ENCODE assay signal across 1 cellular context in the genomic region with DNA sequence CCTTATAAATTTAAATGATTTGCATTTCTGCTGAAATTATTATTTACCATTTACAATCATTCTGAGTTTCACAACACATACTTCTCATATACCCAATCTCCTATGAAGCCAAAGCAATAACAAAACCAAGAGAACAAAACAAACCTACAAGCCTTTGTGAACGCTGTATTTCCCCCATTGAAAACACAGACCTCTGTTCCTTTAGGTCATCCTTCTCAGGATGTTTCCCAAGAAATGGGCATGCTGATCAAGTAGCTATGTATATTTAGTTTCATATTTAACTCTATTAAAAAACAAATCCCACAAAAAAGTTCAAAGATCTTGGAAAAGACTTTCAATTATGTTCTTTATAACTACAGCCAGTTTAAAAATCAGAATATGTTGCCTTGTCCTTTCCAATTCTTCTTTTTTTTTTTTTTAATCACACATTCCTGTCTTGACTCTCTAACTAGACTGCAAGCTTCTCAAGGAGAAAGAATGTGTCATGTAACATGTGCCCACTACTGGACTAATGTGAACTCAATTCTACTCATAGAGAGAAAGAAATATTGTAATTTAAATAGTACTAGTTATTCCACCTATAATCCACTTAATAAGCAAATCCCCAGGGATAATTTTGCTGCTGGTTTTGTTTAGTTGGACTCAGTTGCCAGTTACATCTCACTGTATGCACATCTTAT.
TF ChIP-seq lines count a peak whose summit lies in the region.

No MANE protein-coding gene starts in this region.

TF ChIP-seq in HepG2, 621 proteins besides CTCF, POLR2A, EP300 and RAD21 (continued from another document):
- TF ChIP-seq, protein P1, sequence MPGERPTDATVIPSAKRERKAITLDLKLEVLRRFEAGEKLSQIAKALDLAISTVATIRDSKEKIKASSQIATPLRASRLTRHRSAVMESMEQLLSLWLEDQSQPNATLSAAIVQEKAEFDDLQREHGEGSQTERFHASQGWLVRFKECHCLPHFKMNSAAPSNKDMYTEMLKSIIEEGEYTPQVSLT (CRISPR knock-in tag; IDR thresholded peaks at IDR 0.05; ENCODE audit: borderline replicate concordance, low read depth) = no peak
- no peak for TF ChIP-seq THYN1 (CRISPR knock-in tag; IDR thresholded peaks at IDR 0.05; ENCODE audit: borderline replicate concordance, low read depth)
- TF ChIP-seq MBD4 (IDR thresholded peaks at IDR 0.05; ENCODE audit: borderline replicate concordance, low read length) = no peak
- no peak for TF ChIP-seq ZNF329 (CRISPR knock-in tag; IDR thresholded peaks at IDR 0.05; ENCODE audit: low read depth)
- TF ChIP-seq HNF4A (CRISPR knock-in tag; IDR thresholded peaks at IDR 0.05) = no peak
- TF ChIP-seq, protein P2, sequence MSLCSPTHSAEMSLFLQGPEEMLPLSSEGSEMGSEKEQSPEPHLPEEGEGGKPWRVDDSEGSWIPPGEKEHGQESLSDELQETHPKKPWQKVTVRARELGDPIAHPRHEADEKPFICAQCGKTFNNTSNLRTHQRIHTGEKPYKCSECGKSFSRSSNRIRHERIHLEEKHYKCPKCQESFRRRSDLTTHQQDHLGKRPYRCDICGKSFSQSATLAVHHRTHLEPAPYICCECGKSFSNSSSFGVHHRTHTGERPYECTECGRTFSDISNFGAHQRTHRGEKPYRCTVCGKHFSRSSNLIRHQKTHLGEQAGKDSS (CRISPR knock-in tag; IDR thresholded peaks at IDR 0.05; ENCODE audit: borderline replicate concordance, low read depth) = no peak
- TF ChIP-seq ZNF619 (CRISPR knock-in tag; IDR thresholded peaks at IDR 0.05) = no peak
- TF ChIP-seq, protein P3, sequence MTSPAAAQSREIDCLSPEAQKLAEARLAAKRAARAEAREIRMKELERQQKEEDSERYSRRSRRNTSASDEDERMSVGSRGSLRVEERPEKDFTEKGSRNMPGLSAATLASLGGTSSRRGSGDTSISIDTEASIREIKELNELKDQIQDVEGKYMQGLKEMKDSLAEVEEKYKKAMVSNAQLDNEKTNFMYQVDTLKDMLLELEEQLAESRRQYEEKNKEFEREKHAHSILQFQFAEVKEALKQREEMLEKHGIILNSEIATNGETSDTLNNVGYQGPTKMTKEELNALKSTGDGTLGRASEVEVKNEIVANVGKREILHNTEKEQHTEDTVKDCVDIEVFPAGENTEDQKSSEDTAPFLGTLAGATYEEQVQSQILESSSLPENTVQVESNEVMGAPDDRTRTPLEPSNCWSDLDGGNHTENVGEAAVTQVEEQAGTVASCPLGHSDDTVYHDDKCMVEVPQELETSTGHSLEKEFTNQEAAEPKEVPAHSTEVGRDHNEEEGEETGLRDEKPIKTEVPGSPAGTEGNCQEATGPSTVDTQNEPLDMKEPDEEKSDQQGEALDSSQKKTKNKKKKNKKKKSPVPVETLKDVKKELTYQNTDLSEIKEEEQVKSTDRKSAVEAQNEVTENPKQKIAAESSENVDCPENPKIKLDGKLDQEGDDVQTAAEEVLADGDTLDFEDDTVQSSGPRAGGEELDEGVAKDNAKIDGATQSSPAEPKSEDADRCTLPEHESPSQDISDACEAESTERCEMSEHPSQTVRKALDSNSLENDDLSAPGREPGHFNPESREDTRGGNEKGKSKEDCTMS (CRISPR knock-in tag; conservative IDR thresholded peaks at IDR 0.05) = no peak
